ENCODE assay signal across 1 cellular context in the genomic region with DNA sequence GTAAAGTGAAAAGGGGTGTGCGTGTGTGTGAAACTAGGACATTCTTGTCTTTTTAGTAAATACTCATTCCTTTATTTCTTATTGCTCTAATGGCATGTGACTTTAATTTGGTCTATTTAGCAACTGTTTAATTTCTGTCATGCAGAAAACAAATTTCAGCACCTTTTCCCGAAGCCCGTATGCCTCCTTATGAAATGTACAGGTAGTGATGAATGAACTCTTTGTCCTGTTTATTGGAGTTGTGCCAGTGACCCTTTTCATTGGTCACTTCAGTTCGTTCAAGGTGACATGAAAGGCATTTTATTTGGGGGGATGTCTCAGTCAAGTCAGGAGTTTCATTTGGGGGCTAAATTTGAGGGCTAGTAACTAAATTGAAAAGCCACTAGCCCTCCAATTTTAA.
TF ChIP-seq lines count a peak whose summit lies in the region.

No MANE protein-coding gene starts in this region.

TF ChIP-seq in HepG2, 621 proteins besides CTCF, POLR2A, EP300 and RAD21 (continued from another document):
- TF ChIP-seq, protein P1, sequence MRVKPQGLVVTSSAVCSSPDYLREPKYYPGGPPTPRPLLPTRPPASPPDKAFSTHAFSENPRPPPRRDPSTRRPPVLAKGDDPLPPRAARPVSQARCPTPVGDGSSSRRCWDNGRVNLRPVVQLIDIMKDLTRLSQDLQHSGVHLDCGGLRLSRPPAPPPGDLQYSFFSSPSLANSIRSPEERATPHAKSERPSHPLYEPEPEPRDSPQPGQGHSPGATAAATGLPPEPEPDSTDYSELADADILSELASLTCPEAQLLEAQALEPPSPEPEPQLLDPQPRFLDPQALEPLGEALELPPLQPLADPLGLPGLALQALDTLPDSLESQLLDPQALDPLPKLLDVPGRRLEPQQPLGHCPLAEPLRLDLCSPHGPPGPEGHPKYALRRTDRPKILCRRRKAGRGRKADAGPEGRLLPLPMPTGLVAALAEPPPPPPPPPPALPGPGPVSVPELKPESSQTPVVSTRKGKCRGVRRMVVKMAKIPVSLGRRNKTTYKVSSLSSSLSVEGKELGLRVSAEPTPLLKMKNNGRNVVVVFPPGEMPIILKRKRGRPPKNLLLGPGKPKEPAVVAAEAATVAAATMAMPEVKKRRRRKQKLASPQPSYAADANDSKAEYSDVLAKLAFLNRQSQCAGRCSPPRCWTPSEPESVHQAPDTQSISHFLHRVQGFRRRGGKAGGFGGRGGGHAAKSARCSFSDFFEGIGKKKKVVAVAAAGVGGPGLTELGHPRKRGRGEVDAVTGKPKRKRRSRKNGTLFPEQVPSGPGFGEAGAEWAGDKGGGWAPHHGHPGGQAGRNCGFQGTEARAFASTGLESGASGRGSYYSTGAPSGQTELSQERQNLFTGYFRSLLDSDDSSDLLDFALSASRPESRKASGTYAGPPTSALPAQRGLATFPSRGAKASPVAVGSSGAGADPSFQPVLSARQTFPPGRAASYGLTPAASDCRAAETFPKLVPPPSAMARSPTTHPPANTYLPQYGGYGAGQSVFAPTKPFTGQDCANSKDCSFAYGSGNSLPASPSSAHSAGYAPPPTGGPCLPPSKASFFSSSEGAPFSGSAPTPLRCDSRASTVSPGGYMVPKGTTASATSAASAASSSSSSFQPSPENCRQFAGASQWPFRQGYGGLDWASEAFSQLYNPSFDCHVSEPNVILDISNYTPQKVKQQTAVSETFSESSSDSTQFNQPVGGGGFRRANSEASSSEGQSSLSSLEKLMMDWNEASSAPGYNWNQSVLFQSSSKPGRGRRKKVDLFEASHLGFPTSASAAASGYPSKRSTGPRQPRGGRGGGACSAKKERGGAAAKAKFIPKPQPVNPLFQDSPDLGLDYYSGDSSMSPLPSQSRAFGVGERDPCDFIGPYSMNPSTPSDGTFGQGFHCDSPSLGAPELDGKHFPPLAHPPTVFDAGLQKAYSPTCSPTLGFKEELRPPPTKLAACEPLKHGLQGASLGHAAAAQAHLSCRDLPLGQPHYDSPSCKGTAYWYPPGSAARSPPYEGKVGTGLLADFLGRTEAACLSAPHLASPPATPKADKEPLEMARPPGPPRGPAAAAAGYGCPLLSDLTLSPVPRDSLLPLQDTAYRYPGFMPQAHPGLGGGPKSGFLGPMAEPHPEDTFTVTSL (CRISPR knock-in tag; IDR thresholded peaks at IDR 0.05; ENCODE audit: borderline replicate concordance), result 0 out of 2 replicates have a peak, but pooled peaks have one; percentile 22
- TF ChIP-seq ZNF761 (CRISPR knock-in tag; conservative IDR thresholded peaks at IDR 0.05), result no peak
